In the genomic region with DNA sequence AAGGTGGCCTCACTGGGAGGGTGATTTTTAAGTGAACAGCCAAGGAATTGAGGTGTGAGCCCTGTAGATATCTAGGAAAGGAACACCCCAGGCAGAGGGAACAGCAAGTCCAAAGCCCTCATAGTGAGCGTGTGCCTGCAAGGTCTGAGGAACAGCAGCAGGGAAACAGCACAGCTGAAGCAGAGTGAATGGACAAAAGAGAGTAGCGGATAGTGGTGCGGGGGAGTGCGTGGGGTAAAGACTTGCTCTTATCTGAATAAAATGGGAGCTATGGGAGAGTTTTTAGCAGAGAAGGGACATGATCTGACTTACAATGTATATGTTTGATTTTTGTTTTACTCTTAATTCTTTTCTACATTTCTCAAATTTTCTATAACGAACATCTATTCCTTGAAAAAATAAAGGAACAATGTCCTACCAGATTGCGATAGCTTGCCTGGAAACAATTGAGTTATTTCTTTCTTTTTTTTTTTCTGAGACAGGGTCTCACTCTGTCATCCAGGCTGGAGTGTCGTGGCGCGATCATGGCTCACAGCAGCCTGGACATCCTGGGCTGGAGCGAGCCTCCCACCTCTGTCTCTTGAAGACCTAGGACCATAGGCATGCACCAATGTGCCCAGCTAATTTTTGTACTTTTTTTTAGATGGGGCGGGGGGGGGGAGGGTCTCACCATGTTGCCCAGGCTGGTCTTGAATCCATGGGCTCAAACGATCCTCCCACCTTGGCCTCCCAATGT, we compare ENCODE assay signal across 15 cellular contexts. TPM values are rescaled to one million over a fixed set of nuclear protein-coding genes. Genes with fewer than 3 reads are reported as not detected.
DNase-seq lines count a peak whose midpoint lies in the region; ATAC-seq and TF ChIP-seq lines count a peak whose summit lies in the region.
"Had no signal": no experiment of that assay in that cellular context is flagged by ENCODE, and none has a peak within 500 bp of the region (broad histone marks: within the 10 kb centered on the region; RNA-seq: fewer than 3 reads in every experiment).

No MANE protein-coding gene starts in this region.

- H3K9me3 ChIP-seq in neuronal stem cell (replicated peaks in 1 of 2; ENCODE audit: control insufficient read depth in 2 of 2, insufficient read depth in 1 of 2, low read depth in 1 of 2, low read length in 2 of 2) (no peaks in the 10 kb centered on the region), testis (no peaks in the 10 kb centered on the region), T-helper 17 cell (ENCODE audit: control insufficient read depth, low read length, poor library complexity, severe bottlenecking) (no peaks in the 10 kb centered on the region)
- H3K9me3 ChIP-seq: BE2C, Caco-2, HAP-1 had no signal

- no peak overlapping the region for H2AK5ac ChIP-seq in neuronal stem cell (ENCODE audit: low read depth, low read length)

- H2BK15ac ChIP-seq in neuronal stem cell (ENCODE audit: low read length), result no peak overlapping the region

- H2AFZ ChIP-seq in neuronal stem cell (ENCODE audit: low read length), result peak overlapping the region; percentile 14

- H2BK120ac ChIP-seq in neuronal stem cell (ENCODE audit: low read depth, low read length), result no peak overlapping the region

- H2BK5ac ChIP-seq in neuronal stem cell (ENCODE audit: low read length), result no peak overlapping the region

- no peak for TF ChIP-seq POLR2A in testis (IDR thresholded peaks at IDR 0.05)

- H3K4me3 ChIP-seq in fibroblast of pulmonary artery (replicated peaks; ENCODE audit: low read depth, low read length) (no peak overlapping the region), neuronal stem cell (ENCODE audit: low read length in 2 of 2) (no peak overlapping the region), testis (no peak overlapping the region)
- H3K4me3 ChIP-seq: HAP-1 had no signal

- no peak overlapping the region for H3K27ac ChIP-seq in neuronal stem cell (replicated peaks; ENCODE audit: low read length)
- H3K27ac ChIP-seq in testis, result no peak overlapping the region
- H3K27ac ChIP-seq: HL-60 had no signal

- H3K27me3 ChIP-seq in neuronal stem cell (ENCODE audit: control insufficient read depth in 3 of 3, insufficient read depth in 3 of 3, low read depth in 1 of 3, low read length in 3 of 3) (no peaks in the 10 kb centered on the region), testis (no peaks in the 10 kb centered on the region)
- H3K27me3 ChIP-seq: BE2C had no signal

- no peak overlapping the region for H3K23ac ChIP-seq in neuronal stem cell (ENCODE audit: low read depth, low read length, poor library complexity)

- no peaks in the 10 kb centered on the region for H3K79me1 ChIP-seq in neuronal stem cell (ENCODE audit: low read depth, low read length)

- no peak overlapping the region for H4K8ac ChIP-seq in neuronal stem cell (ENCODE audit: low read depth, low read length)

- H3K36me3 ChIP-seq in neuronal stem cell (replicated peaks in 1 of 2; ENCODE audit: control insufficient read depth in 2 of 2, insufficient read depth in 2 of 2, low read length in 2 of 2) (no peaks in the 10 kb centered on the region), testis (ENCODE audit: low read depth, missing control alignments) (no peaks in the 10 kb centered on the region)
- H3K36me3 ChIP-seq: BE2C, HAP-1 had no signal

- peaks cover 16% of the 10 kb centered on the region for H3K27me3 Mint-ChIP-seq in T-helper 17 cell

- intact Hi-C loops in testis (cut with DNase I; ENCODE audit: low total_unique reads), result no loop called here

- no peak overlapping the region for H3K27ac Mint-ChIP-seq in T-helper 17 cell
- H3K27ac Mint-ChIP-seq: CD4-positive, alpha-beta T cell had no signal

- H3K4me1 ChIP-seq in neuronal stem cell (ENCODE audit: control insufficient read depth in 2 of 2, insufficient read depth in 1 of 2, low read depth in 1 of 2, low read length in 2 of 2) (no peaks in the 10 kb centered on the region), testis (no peaks in the 10 kb centered on the region)
- H3K4me1 ChIP-seq: BE2C, Caco-2 had no signal

- DNase-seq in OCI-M1 (lab: John Stamatoyannopoulos, UW), result peak; percentile 53
- peak; percentile 28 for DNase-seq in fibroblast of pulmonary artery (ENCODE audit: low read depth)
- no peak for DNase-seq in neuronal stem cell (ENCODE audit: low spot score)
- peak; percentile 83 for DNase-seq in testis
- no peak for DNase-seq in T-helper 17 cell
- DNase-seq in activated CD4-positive, alpha-beta T cell treated with anti-CD3 and anti-CD28 coated beads, Interleukin-2, amount 50 U/mL, for 4 hours, result no peak
- DNase-seq: BE2C; Caco-2; CD4-positive, alpha-beta T cell; DMS153; DMS79; GF-D8 had no signal

- no peaks in the 10 kb centered on the region for H3K36me3 Mint-ChIP-seq in T-helper 17 cell (ENCODE audit: low read depth)

- H3K4me1 Mint-ChIP-seq in T-helper 17 cell, result peaks cover 2% of the 10 kb centered on the region

- TF ChIP-seq CTCF in fibroblast of pulmonary artery (IDR thresholded peaks at IDR 0.05; ENCODE audit: low read length, missing control alignments) (no peak), testis (IDR thresholded peaks at IDR 0.05) (no peak)

- H3K4me3 Mint-ChIP-seq in T-helper 17 cell, result no peak overlapping the region
- H3K4me3 Mint-ChIP-seq: CD4-positive, alpha-beta T cell had no signal

- no peak overlapping the region for H3K4ac ChIP-seq in neuronal stem cell (ENCODE audit: low read length)

- no peak for ATAC-seq in GM21786 (IDR thresholded peaks at IDR 0.05; ENCODE audit: unreplicated experiment)
- no peak for ATAC-seq in T-helper 17 cell

- no peak overlapping the region for H2BK12ac ChIP-seq in neuronal stem cell (ENCODE audit: low read length)

- no peak overlapping the region for H3K18ac ChIP-seq in neuronal stem cell (ENCODE audit: low read length)

- H3K14ac ChIP-seq in neuronal stem cell (ENCODE audit: low read length), result no peak overlapping the region

- H3K4me2 ChIP-seq in neuronal stem cell (ENCODE audit: insufficient read depth, low read length, poor library complexity, severe bottlenecking), result no peak overlapping the region

- H3K9ac ChIP-seq in neuronal stem cell (ENCODE audit: low read depth, low read length, poor library complexity), result no peak overlapping the region

- H4K91ac ChIP-seq in neuronal stem cell (ENCODE audit: low read depth, low read length, poor library complexity), result no peak overlapping the region

- no CpG with 5 or more reads among the region's 12 CpGs for WGBS in neuronal stem cell (ENCODE audit: extremely low coverage in 2 of 2, insufficient read length in 2 of 2, insufficient replicate concordance in 1 of 2), 2 donors
- 68 to 77% methylated on average over 12 of the region's 12 CpGs for WGBS in testis, 2 donors

RNA-seq across cellular contexts. Expression of a gene that starts 19.5 kb away (rescaled TPM):
- polyA plus RNA-seq in neuronal stem cell (2013, experiment 1 of 2), result 55.6 TPM
- 54.6 TPM for polyA plus RNA-seq in neuronal stem cell (2013, experiment 2 of 2)
- total RNA-seq in testis (10 to 100 TPM; 65.6 to 71.2 TPM), T-helper 17 cell (10 to 100 TPM; 10.5 to 13.3 TPM)
- polyA plus RNA-seq in testis (ENCODE audit: insufficient read depth, low read depth, low replicate concordance), result 73.8 TPM

RNA-seq across cellular contexts. Expression of a gene that starts 38.9 kb away (rescaled TPM):
- 4.4 TPM for polyA plus RNA-seq in neuronal stem cell (2013, experiment 1 of 2)
- 4.5 TPM for polyA plus RNA-seq in neuronal stem cell (2013, experiment 2 of 2)
- total RNA-seq in testis (1 to 10 TPM; 7.7 to 8.5 TPM), T-helper 17 cell (1 to 10 TPM in 1 of 2 donors, under 1 TPM in 1; 0.96 to 2.8 TPM)
- polyA plus RNA-seq in testis (ENCODE audit: insufficient read depth, low read depth, low replicate concordance), result 6.9 TPM

Comparison
In these comparisons a context has a peak if more than half of its experiments do, and no peak if none do; other contexts are left out.
1. DNase-seq: peak in OCI-M1 (single experiment), fibroblast of pulmonary artery (single experiment) and testis (single experiment); none in neuronal stem cell (single experiment), T-helper 17 cell (0 of 3) and activated CD4-positive, alpha-beta T cell treated with anti-CD3 and anti-CD28 coated beads, Interleukin-2, amount 50 U/mL, for 4 hours (0 of 2).
2. RNA of a gene that starts 19.5 kb away (total RNA-seq): 65.6 to 71.2 TPM in testis; 10.5 to 13.3 TPM in T-helper 17 cell; every median in the first group is over 4 times any median in the second.